19 cellular contexts compared by ENCODE assay signal in genomic region chr2:23387849-23388248, GRCh38. TPM values are rescaled to one million over a fixed set of nuclear protein-coding genes. Genes with fewer than 3 reads are reported as not detected.
DNase-seq lines count a peak whose midpoint lies in the region; TF ChIP-seq lines count a peak whose summit lies in the region.
"Had no signal": no experiment of that assay in that cellular context is flagged by ENCODE, and none has a peak within 500 bp of the region (broad histone marks: within the 10 kb centered on the region; RNA-seq: fewer than 3 reads in every experiment).

No MANE protein-coding gene starts in this region.

- TF ChIP-seq CTCF in retinal pigment epithelial cell (conservative IDR thresholded peaks at IDR 0.05; ENCODE audit: low read depth, low read length) = no peak

- H3K9me3 ChIP-seq in SK-N-MC (ENCODE audit: low read depth, low read length) (no peaks in the 10 kb centered on the region), endocrine pancreas (ENCODE audit: control insufficient read depth, low read length) (no peaks in the 10 kb centered on the region), HAP-1 (no peaks in the 10 kb centered on the region)
- H3K9me3 ChIP-seq: right atrium auricular region, tibial nerve had no signal

- H3K4me1 ChIP-seq in endocrine pancreas (ENCODE audit: control insufficient read depth, insufficient read depth, low read length) (peaks cover 7% of the 10 kb centered on the region), HAP-1 (0 out of 2 replicates have a peak, but pooled peaks cover 2% of the 10 kb centered on the region)

- H3K9ac ChIP-seq in SK-N-MC (ENCODE audit: insufficient read length) (no peak overlapping the region), endocrine pancreas (ENCODE audit: control insufficient read depth, insufficient read depth, low read length) (no peak overlapping the region)

- no peaks in the 10 kb centered on the region for H3K36me3 ChIP-seq in SK-N-MC (ENCODE audit: insufficient read depth, low read length)
- H3K36me3 ChIP-seq in endocrine pancreas (ENCODE audit: control insufficient read depth, insufficient read depth, low read length) = no peaks in the 10 kb centered on the region
- H3K36me3 ChIP-seq in HAP-1 (replicated peaks) = no peaks in the 10 kb centered on the region
- H3K36me3 ChIP-seq: right atrium auricular region, tibial nerve had no signal

- DNase-seq in NCI-H748 (lab: John Stamatoyannopoulos, UW; ENCODE audit: unreplicated experiment) = peak; percentile 39
- no peak for DNase-seq in NCI-H748 treated with DMSO at 0.1 percent for 48 hours (lab: John Stamatoyannopoulos, UW)
- no peak for DNase-seq in SK-N-MC (ENCODE audit: low read depth, low spot score)
- no peak for DNase-seq in retinal pigment epithelial cell (ENCODE audit: low read depth)
- DNase-seq in HAP-1 (ENCODE audit: low spot score in 2 of 2) = no peak
- no peak for DNase-seq in mesenteric fat pad (ENCODE audit: low spot score)
- DNase-seq in activated CD8-positive, alpha-beta memory T cell treated with anti-CD3 and anti-CD28 coated beads for 24 hours = no peak
- DNase-seq: activated CD4-positive, alpha-beta T cell treated with anti-CD3 and anti-CD28 coated beads, Interleukin-2, amount 50 U/mL, for 48 hours; activated CD4-positive, CD25-positive, alpha-beta regulatory T cell; activated gamma-delta T cell treated with Interleukin-2 at 50 U/mL for 16 hours; activated T-cell treated with anti-CD3 and anti-CD28 coated beads for 4 hours; left colon; stimulated activated CD4-positive, alpha-beta T cell treated with anti-CD3 and anti-CD28 coated beads, Interleukin-12 subunit alpha, Interleukin-12 subunit beta, amount 100 ng/mL, for 4 hours; stimulated activated naive CD8-positive, alpha-beta T cell treated with anti-CD3 and anti-CD28 coated beads, Interleukin-15, amount 100 ng/mL, for 72 hours; T-helper 9 cell had no signal

- H3K27me3 ChIP-seq in endocrine pancreas (ENCODE audit: control insufficient read depth, insufficient read depth, low read length) = no peaks in the 10 kb centered on the region
- H3K27me3 ChIP-seq in HAP-1 (ENCODE audit: low read depth) = peaks cover 14% of the 10 kb centered on the region

- H3K27ac ChIP-seq in SK-N-MC = no peak overlapping the region
- H3K27ac ChIP-seq: right atrium auricular region, RWPE1 had no signal

- H3K4me3 ChIP-seq in SK-N-MC (peak overlapping the region; percentile 23; the same call in 1 of the 2 replicates), endocrine pancreas (ENCODE audit: control insufficient read depth, insufficient read depth, low read length) (peak overlapping the region; percentile 81), retinal pigment epithelial cell (ENCODE audit: low read length) (peak overlapping the region; percentile 91), HAP-1 (no peak overlapping the region)

- in situ Hi-C loops in HAP-1 (cut with MboI; ENCODE audit: low sequenced_read_pairs) = no loop called here

RNA-seq across cellular contexts. Expression of gene KLHL29, which starts 2.9 kb away (rescaled TPM):
- 23.6 TPM for total RNA-seq in mesenteric fat pad
